In the genomic region with DNA sequence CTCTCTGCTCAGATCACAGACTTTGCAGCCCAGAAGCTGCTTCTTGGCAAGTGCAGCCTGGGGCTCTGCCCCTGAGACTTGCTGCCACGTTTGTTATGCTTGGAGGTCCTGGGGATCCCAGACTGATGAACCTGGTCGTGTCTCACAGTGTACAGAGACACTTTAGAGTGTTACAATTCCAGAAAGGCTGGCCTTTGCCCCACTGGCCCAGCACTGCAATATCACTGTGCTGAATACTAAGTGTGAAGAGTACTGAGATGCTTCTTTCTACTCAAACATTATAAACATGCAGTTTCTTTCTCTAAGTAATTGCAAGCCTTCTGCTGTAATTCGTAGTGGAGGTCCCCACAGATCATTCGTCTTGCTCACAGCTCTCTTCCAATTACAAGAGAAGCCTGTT, we compare ENCODE assay signal across 28 cellular contexts.
"Had no signal": no experiment of that assay in that cellular context is flagged by ENCODE, and none has a peak within 500 bp of the region (broad histone marks: within the 10 kb centered on the region; RNA-seq: fewer than 3 reads in every experiment).

No MANE protein-coding gene starts in this region.

- H3K9me3 ChIP-seq: gastrocnemius medialis, lower lobe of right lung, mucosa of descending colon had no signal

- DNase-seq: dermis blood vessel endothelial cell; dorsolateral prefrontal cortex; effector CD4-positive, alpha-beta T cell; effector memory CD4-positive, alpha-beta T cell; erythroblast; esophagus squamous epithelium; foreskin fibroblast; foreskin melanocyte; gastrocnemius medialis; glutamatergic neuron; head of caudate nucleus; heart right ventricle; hypothalamus; immature natural killer cell; kidney; kidney glomerular epithelial cell; left colon; left lung; left ventricle myocardium superior; lower lobe of right lung; mesenchymal stem cell; mucosa of descending colon; naive B cell had no signal

- FAIRE-seq: colon, endothelial cell of umbilical vein, kidney had no signal

- H3K27ac ChIP-seq: coronary artery, dorsolateral prefrontal cortex, epithelial cell of prostate, esophagus squamous epithelium, gastrocnemius medialis, heart right ventricle, left lung, lower lobe of right lung had no signal

- H3K4me1 ChIP-seq: esophagus squamous epithelium, gastrocnemius medialis, heart right ventricle, left lung, lower lobe of right lung had no signal

- H3K4me3 ChIP-seq: coronary artery, dorsolateral prefrontal cortex, esophagus squamous epithelium, gastrocnemius medialis, heart right ventricle, left lung, lower lobe of right lung, mucosa of descending colon had no signal

- H3K27me3 ChIP-seq: gastrocnemius medialis, left lung had no signal

- H3K36me3 ChIP-seq: esophagus squamous epithelium, gastrocnemius medialis, heart right ventricle, left lung, lower lobe of right lung had no signal

- ATAC-seq: esophagus mucosa, gastrocnemius medialis, heart right ventricle, left colon, left lung, left ventricle myocardium superior, mucosa of descending colon had no signal
